Comparison of ENCODE assay signal across 1 cellular context in the genomic region with DNA sequence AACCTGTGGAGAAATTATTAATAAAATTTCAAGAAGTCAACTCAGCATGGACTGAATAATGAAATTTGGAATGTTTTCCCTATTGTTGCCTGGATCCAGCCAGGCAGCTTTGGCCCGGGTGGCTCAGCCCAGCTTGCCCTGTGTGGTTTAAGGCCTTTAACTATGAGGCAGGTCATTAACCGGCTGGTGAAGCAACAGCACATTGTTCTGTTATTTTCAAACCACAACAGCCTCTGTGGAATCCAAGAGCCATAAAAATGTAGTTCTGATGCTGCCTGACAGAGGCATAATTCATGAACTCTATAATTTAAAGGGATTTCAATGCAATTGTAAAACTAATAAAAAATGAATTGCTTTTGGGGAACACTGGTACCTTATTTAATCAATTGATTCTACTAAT.
TF ChIP-seq lines count a peak whose summit lies in the region.

No MANE protein-coding gene starts in this region.

TF ChIP-seq in IMR-90, 13 proteins besides CTCF, POLR2A, EP300 and RAD21:
- no peak for TF ChIP-seq BHLHE40 (IDR thresholded peaks at IDR 0.05; ENCODE audit: low read depth, low read length)
- TF ChIP-seq MAZ (IDR thresholded peaks at IDR 0.05; ENCODE audit: borderline replicate concordance, low read depth, low read length), result no peak
- peak; percentile 81 for TF ChIP-seq CEBPB (IDR thresholded peaks at IDR 0.05; ENCODE audit: low read depth, low read length)
- no peak for TF ChIP-seq RCOR1 (IDR thresholded peaks at IDR 0.05; ENCODE audit: insufficient replicate concordance, low read length)
- TF ChIP-seq FOS (IDR thresholded peaks at IDR 0.05; ENCODE audit: low read depth, low read length), result no peak
- no peak for TF ChIP-seq RFX5 (IDR thresholded peaks at IDR 0.05; ENCODE audit: low read depth, low read length)
